ENCODE assay signal across 8 cellular contexts in the genomic region with DNA sequence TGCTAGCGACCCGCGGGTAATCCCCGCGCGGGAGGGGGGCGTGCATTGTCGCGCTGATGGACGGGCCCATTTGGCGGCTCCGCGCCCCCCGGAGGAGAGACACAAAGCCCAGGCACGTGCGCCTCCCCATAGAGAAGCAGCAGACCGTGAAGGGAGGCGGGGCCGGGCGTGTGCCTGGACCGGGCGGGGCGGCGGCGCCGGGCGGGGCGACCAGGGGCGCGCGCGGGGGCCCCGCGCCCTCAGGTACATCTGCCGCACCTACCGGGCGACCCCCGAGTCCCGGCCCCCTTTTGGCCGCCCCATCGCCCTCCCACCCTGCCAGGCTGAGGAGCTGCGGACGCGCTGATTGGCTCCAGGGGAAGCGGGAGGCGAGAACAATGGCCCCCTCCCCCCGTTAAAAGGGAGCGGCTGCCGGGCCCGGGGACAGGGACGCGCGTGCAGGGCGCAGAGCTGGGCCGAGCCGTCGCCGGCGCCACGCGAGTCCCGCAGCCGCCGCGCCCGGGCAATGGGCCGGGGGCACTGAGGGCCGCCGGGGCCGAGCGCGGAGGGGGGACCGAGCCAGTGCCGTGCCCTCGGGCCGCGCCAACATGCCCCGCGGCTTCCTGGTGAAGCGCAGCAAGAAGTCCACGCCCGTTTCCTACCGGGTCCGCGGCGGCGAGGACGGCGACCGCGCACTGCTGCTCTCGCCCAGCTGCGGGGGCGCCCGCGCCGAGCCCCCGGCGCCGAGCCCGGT. TPM values are rescaled to one million over a fixed set of nuclear protein-coding genes. Genes with fewer than 3 reads are reported as not detected.
DNase-seq lines count a peak whose midpoint lies in the region; ATAC-seq and TF ChIP-seq lines count a peak whose summit lies in the region.

A gene with protein sequence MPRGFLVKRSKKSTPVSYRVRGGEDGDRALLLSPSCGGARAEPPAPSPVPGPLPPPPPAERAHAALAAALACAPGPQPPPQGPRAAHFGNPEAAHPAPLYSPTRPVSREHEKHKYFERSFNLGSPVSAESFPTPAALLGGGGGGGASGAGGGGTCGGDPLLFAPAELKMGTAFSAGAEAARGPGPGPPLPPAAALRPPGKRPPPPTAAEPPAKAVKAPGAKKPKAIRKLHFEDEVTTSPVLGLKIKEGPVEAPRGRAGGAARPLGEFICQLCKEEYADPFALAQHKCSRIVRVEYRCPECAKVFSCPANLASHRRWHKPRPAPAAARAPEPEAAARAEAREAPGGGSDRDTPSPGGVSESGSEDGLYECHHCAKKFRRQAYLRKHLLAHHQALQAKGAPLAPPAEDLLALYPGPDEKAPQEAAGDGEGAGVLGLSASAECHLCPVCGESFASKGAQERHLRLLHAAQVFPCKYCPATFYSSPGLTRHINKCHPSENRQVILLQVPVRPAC (plus strand): TSS at position 424 of the 733 bp plus-strand sequence. CDS start 164 bp downstream, at position 588.

- intact Hi-C loops in heart right ventricle (cut with DNase I), result loop anchor here in 1 of 10 donors (10.0 kb wide), 1 partner anchor 197 kb away; no protein-coding TSS in a partner anchor
- intact Hi-C loops in Right ventricle myocardium superior (cut with DNase I), result loop anchor here (10.0 kb wide), 1 partner anchor 207 kb away; no protein-coding TSS in a partner anchor
- intact Hi-C loops in dorsolateral prefrontal cortex (cut with DNase I), result loop anchor here (2.0 to 10.0 kb wide), 4 partner anchors 39 to 283 kb away; no protein-coding TSS in a partner anchor
- intact Hi-C loops in posterior vena cava (cut with DNase I), result no loop called here

- no peak within 1 kb of the TSS for H3K23ac ChIP-seq in trophoblast cell (ENCODE audit: low read length)

- peak within 1 kb of the TSS; percentile 50 for H2AFZ ChIP-seq in trophoblast cell (ENCODE audit: insufficient read depth, low read length, poor library complexity)

- H3K79me2 ChIP-seq in trophoblast cell (ENCODE audit: control insufficient read depth, insufficient read depth, low read length, poor library complexity), result no peaks in the 10 kb centered on the region

- H4K91ac ChIP-seq in trophoblast cell (ENCODE audit: low read depth, low read length), result no peak within 1 kb of the TSS

- H2AK5ac ChIP-seq in trophoblast cell (ENCODE audit: low read length), result no peak within 1 kb of the TSS

- H2BK5ac ChIP-seq in trophoblast cell (ENCODE audit: low read depth, low read length, poor library complexity), result no peak within 1 kb of the TSS

- H3K4ac ChIP-seq in trophoblast cell (ENCODE audit: low read depth, low read length), result no peak within 1 kb of the TSS

- peak within 1 kb of the TSS; percentile 94 for H3K4me2 ChIP-seq in trophoblast cell (ENCODE audit: low read length)

- no peak within 1 kb of the TSS for H3K27ac ChIP-seq in heart right ventricle
- peak within 1 kb of the TSS in 57 of 59 donors; percentile 6 to 94 (median 84) for H3K27ac ChIP-seq in dorsolateral prefrontal cortex
- no peak within 1 kb of the TSS for H3K27ac ChIP-seq in trophoblast cell (ENCODE audit: low read depth, low read length)

- ATAC-seq in heart right ventricle (no peak), Right ventricle myocardium superior (ENCODE audit: poor library complexity) (no peak), GM21515 (IDR thresholded peaks at IDR 0.05; ENCODE audit: unreplicated experiment) (no peak)

- H3K27me3 ChIP-seq in heart right ventricle (peaks cover 44 to 99% (median 92%) of the 10 kb centered on the region in 7 donors), dorsolateral prefrontal cortex (peaks cover 0 to 67% (median 37%) of the 10 kb centered on the region in 45 donors), trophoblast cell (ENCODE audit: insufficient read depth, low read length) (peaks cover 74% of the 10 kb centered on the region)

- H3K4me3 ChIP-seq in heart right ventricle (peak within 1 kb of the TSS in 9 of 10 donors; percentile 16 to 36 (median 28)), dorsolateral prefrontal cortex (peak within 1 kb of the TSS; percentile 37 to 76 (median 62)), trophoblast cell (ENCODE audit: low read depth, low read length) (peak within 1 kb of the TSS; percentile 43)

- no peak within 1 kb of the TSS for H2BK120ac ChIP-seq in trophoblast cell (ENCODE audit: insufficient read depth, low read length, poor library complexity)

- H3K4me1 ChIP-seq in heart right ventricle (peaks cover 3 to 41% (median 25%) of the 10 kb centered on the region in 9 donors), trophoblast cell (ENCODE audit: control insufficient read depth in 1 of 2, insufficient read depth in 2 of 2, low read length in 2 of 2) (peaks cover 14 to 21% of the 10 kb centered on the region in 2 experiments)

- H3K18ac ChIP-seq in trophoblast cell (ENCODE audit: low read length), result no peak within 1 kb of the TSS

- H4K12ac ChIP-seq in trophoblast cell (ENCODE audit: low read depth, low read length), result no peak within 1 kb of the TSS

- H4K8ac ChIP-seq in trophoblast cell (ENCODE audit: low read depth, low read length), result no peak within 1 kb of the TSS

- no peaks in the 10 kb centered on the region for H3K79me1 ChIP-seq in trophoblast cell (ENCODE audit: low read length)

- no peak within 1 kb of the TSS for H3K9ac ChIP-seq in trophoblast cell (ENCODE audit: low read length)

- TF ChIP-seq CTCF in heart right ventricle (IDR thresholded peaks at IDR 0.05) (no peak), dorsolateral prefrontal cortex (IDR thresholded peaks at IDR 0.05 in 54 of 56, conservative IDR thresholded peaks at IDR 0.05 in 2 of 56; ENCODE audit: low read depth in 1 of 56, partially characterized antibody in 56 of 56) (peak in 1 of 56 donors; percentile 7)

- H2BK12ac ChIP-seq in trophoblast cell (ENCODE audit: low read length), result no peak within 1 kb of the TSS

- no peak within 1 kb of the TSS for H3K14ac ChIP-seq in trophoblast cell (ENCODE audit: low read length)

- H3K36me3 ChIP-seq in heart right ventricle (no peaks in the 10 kb centered on the region), trophoblast cell (ENCODE audit: control insufficient read depth in 1 of 2, insufficient read depth in 2 of 2, low read length in 2 of 2) (no peaks in the 10 kb centered on the region)

- 2% methylated on average over 69 to 101 of the region's 101 CpGs for WGBS in heart right ventricle, 2 donors
- WGBS in trophoblast cell (ENCODE audit: extremely low coverage, insufficient coverage, insufficient read length), result no CpG with 5 or more reads among the region's 101 CpGs

- DNase-seq in heart right ventricle (no peak), Right ventricle myocardium superior (no peak), NCI-H748 (lab: John Stamatoyannopoulos, UW; ENCODE audit: unreplicated experiment) (peak; percentile 100), dorsolateral prefrontal cortex (peak in 9 of 10 donors; percentile 50 to 79 (median 73)), trophoblast cell (no peak), posterior vena cava (ENCODE audit: low spot score) (no peak)
- DNase-seq in activated effector memory CD4-positive, alpha-beta T cell treated with anti-CD3 and anti-CD28 coated beads, Interleukin-2, amount 50 U/mL, for 16 hours, result no peak

- H3K9me3 ChIP-seq in heart right ventricle, result no peaks in the 10 kb centered on the region
- peaks cover 5% of the 10 kb centered on the region for H3K9me3 ChIP-seq in trophoblast cell (ENCODE audit: insufficient read depth, low read depth, low read length)

RNA-seq across cellular contexts. Expression of the gene that starts here (rescaled TPM):
- under 1 TPM in 1 of 10 donors, not detected in 9; 0.09 TPM for total RNA-seq in heart right ventricle
- polyA plus RNA-seq in heart right ventricle, result under 1 TPM; 0.01 to 0.07 TPM
- total RNA-seq in Right ventricle myocardium superior, result not detected
- total RNA-seq in dorsolateral prefrontal cortex, result 1 to 10 TPM; 1.6 to 8.1 (median 3.9) TPM
- polyA plus RNA-seq in trophoblast cell (2013), result not detected in 2 replicates
- total RNA-seq in posterior vena cava, result not detected

Comparison
In these comparisons a context has a peak if more than half of its experiments do, and no peak if none do; other contexts are left out.
1. DNase-seq: peak in NCI-H748 (single experiment) and dorsolateral prefrontal cortex (9 of 10); none in heart right ventricle (0 of 2), Right ventricle myocardium superior (single experiment), trophoblast cell (0 of 2), activated effector memory CD4-positive, alpha-beta T cell treated with anti-CD3 and anti-CD28 coated beads, Interleukin-2, amount 50 U/mL, for 16 hours (single experiment) and posterior vena cava (single experiment).
2. H3K27ac ChIP-seq: peak in dorsolateral prefrontal cortex (57 of 59); none in heart right ventricle (0 of 10) and trophoblast cell (single experiment).
3. intact Hi-C loops: an anchor here in Right ventricle myocardium superior (10.0 kb wide) and dorsolateral prefrontal cortex (2.0 to 10.0 kb wide); none called in posterior vena cava.
4. Peak in every context shown above with its lines, with median percentiles within 50 percentile points of each other: H3K4me3 ChIP-seq.